19 cellular contexts compared by ENCODE assay signal in genomic region chr3:148255981-148256969, GRCh38.
DNase-seq lines count a peak whose midpoint lies in the region; ATAC-seq, FAIRE-seq and TF ChIP-seq lines count a peak whose summit lies in the region.
"Had no signal": no experiment of that assay in that cellular context is flagged by ENCODE, and none has a peak within 500 bp of the region (broad histone marks: within the 10 kb centered on the region; RNA-seq: fewer than 3 reads in every experiment).

No MANE protein-coding gene starts in this region.

- TF ChIP-seq CTCF in HepG2 (CRISPR knock-in tag; IDR thresholded peaks at IDR 0.05) (no peak), right lobe of liver (IDR thresholded peaks at IDR 0.05) (no peak), astrocyte (IDR thresholded peaks at IDR 0.05; ENCODE audit: insufficient read depth, low read depth, low read length) (no peak)

- H2AFZ ChIP-seq in HepG2 (ENCODE audit: low read length) = no peak overlapping the region
- no peak overlapping the region for H2AFZ ChIP-seq in astrocyte (ENCODE audit: low read depth, low read length)

- H3K9ac ChIP-seq in HepG2 (ENCODE audit: insufficient read depth, low read depth, low read length) (no peak overlapping the region), astrocyte (ENCODE audit: low read length) (no peak overlapping the region)

- H4K20me1 ChIP-seq in HepG2 (ENCODE audit: insufficient read depth, low read length) (no peaks in the 10 kb centered on the region), astrocyte (ENCODE audit: insufficient read depth, low read length) (no peaks in the 10 kb centered on the region)

- TF ChIP-seq EP300 in HepG2 (IDR thresholded peaks at IDR 0.05; ENCODE audit: low read depth in 2 of 2, low read length in 2 of 2) = no peak; a peak in 1 of 4 replicates
- TF ChIP-seq EP300 in HepG2 (CRISPR knock-in tag; IDR thresholded peaks at IDR 0.05; ENCODE audit: borderline replicate concordance) = no peak

- POLR2A ChIA-PET in HepG2 (lab: Yijun Ruan, JAX) = interaction anchor here (1.1 kb wide), 1 partner anchor 346 kb away, joined by 4 read pairs; no protein-coding TSS in a partner anchor

- peak; percentile 81 for DNase-seq in HepG2 (ENCODE audit: low spot score)
- no peak for DNase-seq in right lobe of liver
- DNase-seq in astrocyte (ENCODE audit: low read depth) = no peak
- DNase-seq in mucosa of gallbladder (ENCODE audit: low spot score) = peak; percentile 55
- no peak for DNase-seq in activated CD4-positive, alpha-beta T cell treated with anti-CD3 and anti-CD28 coated beads for 4 hours
- no peak for DNase-seq in stimulated activated effector memory CD8-positive, alpha-beta T cell treated with anti-CD3 and anti-CD28 coated beads, Interleukin-12 subunit alpha, Interleukin-12 subunit beta, amount 100 ng/mL, for 72 hours (ENCODE audit: low spot score in 2 of 2)
- DNase-seq: DMS79, KBM-7, NCI-H1092 treated with DMSO at 0.1 percent for 48 hours, NCI-H1436 treated with DMSO at 0.1 percent for 48 hours, NCI-H2029, NCI-H226, NCI-H510A treated with DMSO at 0.1 percent for 48 hours, NCI-H748 treated with DMSO at 0.1 percent for 48 hours, Peyer's patch had no signal

- no peaks in the 10 kb centered on the region for H3K9me3 Mint-ChIP-seq in astrocyte (ENCODE audit: unreplicated experiment)
- H3K9me3 Mint-ChIP-seq in stimulated activated effector memory CD8-positive, alpha-beta T cell treated with anti-CD3 and anti-CD28 coated beads, Interleukin-12 subunit alpha, Interleukin-12 subunit beta, amount 100 ng/mL, for 72 hours = peaks cover 15% of the 10 kb centered on the region

- H3K79me2 ChIP-seq in HepG2 (ENCODE audit: insufficient read depth, low read length) = no peaks in the 10 kb centered on the region
- H3K79me2 ChIP-seq in astrocyte (ENCODE audit: insufficient read depth, low read length) = no peaks in the 10 kb centered on the region

- H3K27ac Mint-ChIP-seq in astrocyte (ENCODE audit: unreplicated experiment) = peak overlapping the region; percentile 20
- no peak overlapping the region for H3K27ac Mint-ChIP-seq in stimulated activated effector memory CD8-positive, alpha-beta T cell treated with anti-CD3 and anti-CD28 coated beads, Interleukin-12 subunit alpha, Interleukin-12 subunit beta, amount 100 ng/mL, for 72 hours
- H3K27ac Mint-ChIP-seq: CD14-positive monocyte had no signal

- BruUV-seq in HepG2 (replicated peaks; lab: Mats Ljungman, UMichigan) = no TSS peak

- ATAC-seq in HepG2 (peak; percentile 99), right lobe of liver (no peak), GM18861 (IDR thresholded peaks at IDR 0.05; ENCODE audit: unreplicated experiment) (no peak), HG02884 (IDR thresholded peaks at IDR 0.05; ENCODE audit: unreplicated experiment) (no peak)
- no peak for ATAC-seq in stimulated activated effector memory CD8-positive, alpha-beta T cell treated with anti-CD3 and anti-CD28 coated beads, Interleukin-12 subunit alpha, Interleukin-12 subunit beta, amount 100 ng/mL, for 72 hours

- peak overlapping the region; percentile 64 for H3K27ac ChIP-seq in HepG2 (ENCODE audit: extremely low read length, insufficient read depth, low read length)
- no peak overlapping the region for H3K27ac ChIP-seq in right lobe of liver
- no peak overlapping the region for H3K27ac ChIP-seq in astrocyte (ENCODE audit: low read depth, low read length)
- H3K27ac ChIP-seq: Peyer's patch had no signal

- H3K9me3 ChIP-seq in HepG2 (ENCODE audit: low read length) (peaks cover 9% of the 10 kb centered on the region), right lobe of liver (no peaks in the 10 kb centered on the region), astrocyte (ENCODE audit: insufficient read depth, low read depth, low read length) (no peaks in the 10 kb centered on the region)
- H3K9me3 ChIP-seq: Peyer's patch had no signal

- CTCF ChIA-PET in HepG2 (lab: Yijun Ruan, JAX; ENCODE audit: low intra/inter-chr PET ratio, low total read pairs) = no interaction called here

- intact Hi-C loops in HepG2 (cut with micrococcal nuclease; ENCODE audit: unreplicated experiment) (loop anchor here (5.0 kb wide), 1 partner anchor 346 kb away; no protein-coding TSS in a partner anchor), right lobe of liver (cut with DNase I) (no loop called here)

- TF ChIP-seq POLR2A in HepG2 (IDR thresholded peaks at IDR 0.05; ENCODE audit: insufficient read depth in 1 of 2, low read depth in 2 of 2, low read length in 2 of 2) (no peak), right lobe of liver (IDR thresholded peaks at IDR 0.05) (no peak)

- WGBS in HepG2 (ENCODE audit: low lambda C conversion rate) = 16% methylated on average over 6 of the region's 6 CpGs
- WGBS in right lobe of liver (ENCODE audit: insufficient coverage, low coverage, low lambda C conversion rate, missing lambda C conversion rate) = 45% methylated on average over 6 of the region's 6 CpGs

- in situ Hi-C loops in HepG2 (cut with HindIII; ENCODE audit: extremely low pct_ligation_motif_present, low pct_unique_long_range_greater_than_20kb) = no loop called here

- no peaks in the 10 kb centered on the region for H3K27me3 Mint-ChIP-seq in astrocyte (ENCODE audit: low read depth, unreplicated experiment)

- no peak for TF ChIP-seq RAD21 in HepG2 (CRISPR knock-in tag; IDR thresholded peaks at IDR 0.05)

- H3K27me3 ChIP-seq in HepG2 (ENCODE audit: control insufficient read depth in 1 of 2, insufficient read depth in 2 of 2, low read length in 2 of 2) = no peaks in the 10 kb centered on the region
- H3K27me3 ChIP-seq in right lobe of liver = no peaks in the 10 kb centered on the region
- no peaks in the 10 kb centered on the region for H3K27me3 ChIP-seq in astrocyte (ENCODE audit: insufficient read depth, low read length)
- H3K27me3 ChIP-seq: Peyer's patch had no signal

- peaks cover 55% of the 10 kb centered on the region for H3K4me1 ChIP-seq in HepG2 (ENCODE audit: insufficient read depth, low read length)
- H3K4me1 ChIP-seq in right lobe of liver = no peaks in the 10 kb centered on the region
- no peaks in the 10 kb centered on the region for H3K4me1 ChIP-seq in astrocyte (ENCODE audit: insufficient read depth, low read length)
- H3K4me1 ChIP-seq: Peyer's patch had no signal

- H3K4me3 ChIP-seq in HepG2 (replicated peaks in 1 of 3; ENCODE audit: insufficient read depth in 1 of 3, low read depth in 2 of 3, low read length in 3 of 3) (peak overlapping the region; percentile 9 to 24 (median 20); a peak in 4 of 6 replicates), right lobe of liver (no peak overlapping the region), astrocyte (ENCODE audit: insufficient read depth, low read depth, low read length) (no peak overlapping the region)
- H3K4me3 ChIP-seq: Peyer's patch had no signal

- H3K36me3 ChIP-seq in HepG2 (replicated peaks in 1 of 2; ENCODE audit: control insufficient read depth in 1 of 2, insufficient read depth in 2 of 2, low read length in 2 of 2) (no peaks in the 10 kb centered on the region), right lobe of liver (no peaks in the 10 kb centered on the region), astrocyte (ENCODE audit: insufficient read depth, low read length) (no peaks in the 10 kb centered on the region)
- H3K36me3 ChIP-seq: Peyer's patch had no signal

- FAIRE-seq in HepG2 (lab: Jason Lieb, UNC) (peak; percentile 87), astrocyte (lab: Jason Lieb, UNC) (no peak)
- FAIRE-seq: H54 had no signal

- H3K36me3 Mint-ChIP-seq in astrocyte (ENCODE audit: low read depth, unreplicated experiment) = no peaks in the 10 kb centered on the region
- H3K36me3 Mint-ChIP-seq in stimulated activated effector memory CD8-positive, alpha-beta T cell treated with anti-CD3 and anti-CD28 coated beads, Interleukin-12 subunit alpha, Interleukin-12 subunit beta, amount 100 ng/mL, for 72 hours = no peaks in the 10 kb centered on the region
- H3K36me3 Mint-ChIP-seq: CD14-positive monocyte had no signal

- H3K4me1 Mint-ChIP-seq in astrocyte (ENCODE audit: low read depth, unreplicated experiment) = no peaks in the 10 kb centered on the region
- no peaks in the 10 kb centered on the region for H3K4me1 Mint-ChIP-seq in stimulated activated effector memory CD8-positive, alpha-beta T cell treated with anti-CD3 and anti-CD28 coated beads, Interleukin-12 subunit alpha, Interleukin-12 subunit beta, amount 100 ng/mL, for 72 hours
- H3K4me1 Mint-ChIP-seq: CD14-positive monocyte had no signal

- no peak overlapping the region for H3K4me3 Mint-ChIP-seq in astrocyte (ENCODE audit: unreplicated experiment)
- no peak overlapping the region for H3K4me3 Mint-ChIP-seq in stimulated activated effector memory CD8-positive, alpha-beta T cell treated with anti-CD3 and anti-CD28 coated beads, Interleukin-12 subunit alpha, Interleukin-12 subunit beta, amount 100 ng/mL, for 72 hours
- H3K4me3 Mint-ChIP-seq: CD14-positive monocyte had no signal

- peak overlapping the region; percentile 71 for H3K4me2 ChIP-seq in HepG2 (ENCODE audit: low read depth, low read length)
- H3K4me2 ChIP-seq in astrocyte (ENCODE audit: low read length) = no peak overlapping the region

TF ChIP-seq in HepG2, 621 proteins besides CTCF, POLR2A, EP300 and RAD21 (continues in another document):
- peak; percentile 46 for TF ChIP-seq HNF4G (IDR thresholded peaks at IDR 0.05; ENCODE audit: borderline replicate concordance, low read depth, low read length)
- TF ChIP-seq HNF4G (CRISPR knock-in tag; IDR thresholded peaks at IDR 0.05; ENCODE audit: borderline replicate concordance, low read depth) = peak; percentile 59; the same call in 1 of the 2 replicates
- peak; percentile 77 for TF ChIP-seq HNF4A (CRISPR knock-in tag; IDR thresholded peaks at IDR 0.05)
- TF ChIP-seq ZNF530 (CRISPR knock-in tag; IDR thresholded peaks at IDR 0.05; ENCODE audit: low read depth) = no peak
- 0 out of 2 replicates have a peak, but pooled peaks have one; percentile 18 for TF ChIP-seq SIX1 (CRISPR knock-in tag; IDR thresholded peaks at IDR 0.05; ENCODE audit: borderline replicate concordance)
- TF ChIP-seq ZNF331 (CRISPR knock-in tag; IDR thresholded peaks at IDR 0.05) = peak; percentile 43; the same call in 1 of the 2 replicates
- TF ChIP-seq NCOR1 (IDR thresholded peaks at IDR 0.05; ENCODE audit: borderline replicate concordance, low read length) = peak; percentile 76; the same call in 1 of the 2 replicates
- 0 out of 2 replicates have a peak, but pooled peaks have one; percentile 53 for TF ChIP-seq ZNF567 (CRISPR knock-in tag; IDR thresholded peaks at IDR 0.05; ENCODE audit: borderline replicate concordance)
- 0 out of 2 replicates have a peak, but pooled peaks have one; percentile 33 for TF ChIP-seq SATB2 (CRISPR knock-in tag; IDR thresholded peaks at IDR 0.05)
- peak; percentile 69; the same call in 1 of the 2 replicates for TF ChIP-seq ZNF644 (CRISPR knock-in tag; IDR thresholded peaks at IDR 0.05; ENCODE audit: low read depth)
- TF ChIP-seq ZSCAN25 (CRISPR knock-in tag; IDR thresholded peaks at IDR 0.05) = no peak

Comparison
In these comparisons a context has a peak if more than half of its experiments do, and no peak if none do; other contexts are left out.
1. DNase-seq: peak in HepG2 (single experiment) and mucosa of gallbladder (single experiment); none in right lobe of liver (0 of 3), astrocyte (single experiment), activated CD4-positive, alpha-beta T cell treated with anti-CD3 and anti-CD28 coated beads for 4 hours (0 of 2) and stimulated activated effector memory CD8-positive, alpha-beta T cell treated with anti-CD3 and anti-CD28 coated beads, Interleukin-12 subunit alpha, Interleukin-12 subunit beta, amount 100 ng/mL, for 72 hours (0 of 2).
2. H3K4me3 ChIP-seq: peak in HepG2 (3 of 3); none in right lobe of liver (0 of 3) and astrocyte (single experiment).